ENCODE assay signal across 11 cellular contexts in the genomic region with DNA sequence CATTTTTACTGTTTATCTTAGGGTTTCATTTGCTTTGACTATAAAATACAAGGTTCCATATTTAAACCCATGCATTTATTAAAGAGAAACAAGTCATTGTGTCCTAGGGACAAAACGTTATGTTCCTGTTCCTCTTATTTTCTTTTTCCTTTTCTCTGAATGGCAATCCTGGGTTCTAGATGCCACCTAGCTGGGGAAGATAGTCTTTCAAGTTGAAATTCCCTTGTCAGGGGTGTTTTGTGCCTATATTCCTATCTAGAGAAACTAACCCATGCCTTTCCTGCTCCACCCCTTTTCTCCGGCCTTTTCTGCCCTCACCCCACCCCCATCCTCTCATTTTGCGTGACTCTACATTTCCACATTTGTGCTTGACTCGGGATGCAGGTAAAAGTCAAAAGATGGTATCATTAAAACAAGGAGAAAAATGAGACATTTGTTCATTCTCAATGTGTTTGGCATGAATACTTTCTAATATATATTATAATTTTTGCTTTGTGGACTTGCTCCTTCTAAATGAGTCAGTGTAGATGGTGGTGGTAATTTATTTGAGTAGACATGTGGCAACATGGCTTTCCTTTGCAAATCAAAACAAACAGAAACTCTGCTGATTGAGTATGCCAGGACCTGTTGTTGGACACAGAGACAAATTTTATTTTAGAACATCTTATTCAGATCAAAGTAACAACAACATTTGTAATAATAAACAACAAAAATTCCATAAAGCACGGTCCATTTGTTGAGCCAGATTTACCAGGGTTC. TPM values are rescaled to one million over a fixed set of nuclear protein-coding genes. Genes with fewer than 3 reads are reported as not detected.
DNase-seq lines count a peak whose midpoint lies in the region; ATAC-seq and TF ChIP-seq lines count a peak whose summit lies in the region.
"Had no signal": no experiment of that assay in that cellular context is flagged by ENCODE, and none has a peak within 500 bp of the region (broad histone marks: within the 10 kb centered on the region; RNA-seq: fewer than 3 reads in every experiment).

No MANE protein-coding gene starts in this region.

- peaks cover 5 to 6% of the 10 kb centered on the region in 2 donors for H3K9me3 Mint-ChIP-seq in natural killer cell

- H3K4me3 ChIP-seq in AG09309 (ENCODE audit: control insufficient read depth, low read depth, low read length) (no peak overlapping the region), PC-9 (no peak overlapping the region), Peyer's patch (no peak overlapping the region), OCI-LY7 (ENCODE audit: low read depth, low read length, poor library complexity, severe bottlenecking) (no peak overlapping the region)

- CTCF ChIA-PET in PC-9 (lab: Charles Lee) (no interaction called here), OCI-LY7 (lab: Charles Lee; ENCODE audit: unreplicated experiment) (no interaction called here)

- H4K20me1 ChIP-seq in PC-9 (ENCODE audit: insufficient read depth) = no peaks in the 10 kb centered on the region
- H4K20me1 ChIP-seq in OCI-LY7 (ENCODE audit: insufficient read depth, low read length) = no peaks in the 10 kb centered on the region

- no peaks in the 10 kb centered on the region for H3K9me3 ChIP-seq in PC-9 (ENCODE audit: insufficient read depth, low read depth)
- H3K9me3 ChIP-seq in Peyer's patch = no peaks in the 10 kb centered on the region
- H3K9me3 ChIP-seq in OCI-LY7 (ENCODE audit: low read length) = no peaks in the 10 kb centered on the region

- H3K9me2 ChIP-seq in PC-9 (ENCODE audit: insufficient read depth) (no peaks in the 10 kb centered on the region; the same call in 1 of the 2 replicates), OCI-LY7 (ENCODE audit: insufficient read depth, low read length) (no peaks in the 10 kb centered on the region)

- DNase-seq in AG09309 (ENCODE audit: low read depth) (no peak), M059J (ENCODE audit: low read depth) (peak; percentile 26), epithelial cell of prostate (ENCODE audit: low read depth, low spot score) (peak; percentile 12), medulla oblongata (ENCODE audit: extremely low spot score) (peak; percentile 80), PC-9 (no peak), Peyer's patch (no peak), natural killer cell (no peak), OCI-LY7 (ENCODE audit: low spot score) (no peak)
- DNase-seq: activated effector memory CD4-positive, alpha-beta T cell treated with anti-CD3 and anti-CD28 coated beads, Interleukin-2, amount 50 U/mL, for 16 hours; Calu3; NCI-H1436 treated with DMSO at 0.1 percent for 48 hours had no signal

- no peak overlapping the region for H3K4me3 Mint-ChIP-seq in natural killer cell

- H3K4me1 Mint-ChIP-seq in natural killer cell = no peaks in the 10 kb centered on the region

- H3K27ac Mint-ChIP-seq in natural killer cell = no peak overlapping the region

- intact Hi-C loops in PC-9 (cut with micrococcal nuclease; ENCODE audit: unreplicated experiment) = no loop called here
- intact Hi-C loops in natural killer cell (cut with micrococcal nuclease) = no loop called here
- intact Hi-C loops in OCI-LY7 (cut with micrococcal nuclease; ENCODE audit: unreplicated experiment) = no loop called here

- H3K27me3 ChIP-seq in PC-9 (ENCODE audit: insufficient read depth, low read depth) (no peaks in the 10 kb centered on the region), Peyer's patch (no peaks in the 10 kb centered on the region)

- H3K36me3 Mint-ChIP-seq in natural killer cell = no peaks in the 10 kb centered on the region

- H3K79me2 ChIP-seq in PC-9 (ENCODE audit: low read depth) (no peaks in the 10 kb centered on the region), OCI-LY7 (ENCODE audit: insufficient read depth, low read depth, low read length) (no peaks in the 10 kb centered on the region)

- H3K36me3 ChIP-seq in PC-9 (ENCODE audit: low read depth) (no peaks in the 10 kb centered on the region), Peyer's patch (no peaks in the 10 kb centered on the region), OCI-LY7 (ENCODE audit: insufficient read depth, low read length) (no peaks in the 10 kb centered on the region)

- BruUV-seq in PC-9 (replicated peaks; lab: Mats Ljungman, UMichigan) = no TSS peak
- BruUV-seq in OCI-LY7 (replicated peaks; lab: Mats Ljungman, UMichigan) = no TSS peak

- no peak for TF ChIP-seq POLR2A in Peyer's patch (IDR thresholded peaks at IDR 0.05)

- POLR2A ChIA-PET in PC-9 (lab: Charles Lee; ENCODE audit: unreplicated experiment) (no interaction called here), OCI-LY7 (lab: Charles Lee) (interaction anchor here (0.6 kb wide), 1 partner anchor 392 kb away, joined by 4 read pairs; no protein-coding TSS in a partner anchor)

- peaks cover 20% of the 10 kb centered on the region for H3F3A ChIP-seq in PC-9 (ENCODE audit: insufficient read depth, low read depth)

- H3K27me3 Mint-ChIP-seq in natural killer cell (ENCODE audit: low read depth in 2 of 2) = peaks cover 0 to 5% of the 10 kb centered on the region in 2 donors

- H3K4me1 ChIP-seq in PC-9 (replicated peaks; ENCODE audit: insufficient read depth) = peaks cover 25% of the 10 kb centered on the region
- no peaks in the 10 kb centered on the region for H3K4me1 ChIP-seq in Peyer's patch
- H3K4me1 ChIP-seq in OCI-LY7 (ENCODE audit: insufficient read depth, low read length, poor library complexity, severe bottlenecking) = no peaks in the 10 kb centered on the region

- H3K27ac ChIP-seq in epithelial cell of prostate (peak overlapping the region; percentile 4), PC-9 (no peak overlapping the region), Peyer's patch (no peak overlapping the region), OCI-LY7 (ENCODE audit: low read depth, low read length, poor library complexity, severe bottlenecking) (no peak overlapping the region)

- TF ChIP-seq CTCF in AG09309 (IDR thresholded peaks at IDR 0.05; ENCODE audit: control insufficient read depth, insufficient read depth, low read depth, low read length, missing control alignments) = peak; percentile 35
- no peak for TF ChIP-seq CTCF in PC-9 (conservative IDR thresholded peaks at IDR 0.05)
- TF ChIP-seq CTCF in Peyer's patch (IDR thresholded peaks at IDR 0.05) = peak in 3 of 6 experiments; percentile 47 to 62 (median 48)
- TF ChIP-seq CTCF in natural killer cell (IDR thresholded peaks at IDR 0.05) = no peak
- no peak for TF ChIP-seq CTCF in OCI-LY7 (conservative IDR thresholded peaks at IDR 0.05; ENCODE audit: low read length)

- H3K4me2 ChIP-seq in PC-9 = no peak overlapping the region
- no peak overlapping the region for H3K4me2 ChIP-seq in OCI-LY7 (ENCODE audit: low read length)

- no peak for ATAC-seq in natural killer cell

- H2AFZ ChIP-seq in PC-9 = no peak overlapping the region
- no peak overlapping the region for H2AFZ ChIP-seq in OCI-LY7 (ENCODE audit: low read length)

RNA-seq across cellular contexts. Expression of a gene that starts 26.8 kb away (rescaled TPM):
- 6.6 and 9.4 TPM in 2 replicates for total RNA-seq in M059J (2014; rRNA removed; shearing (Covaris generic))
- total RNA-seq in PC-9 (2021) (13.9 and 19.6 TPM in 2 replicates), Peyer's patch (10 to 100 TPM in 3 of 4 donors, 1 to 10 TPM in 1; 9.5 to 33.9 (median 30.3) TPM), natural killer cell (not detected), OCI-LY7 (2022) (0.48 and 0.57 TPM in 2 replicates)
- total RNA-seq in OCI-LY7 (2014; rRNA removed; shearing (Covaris generic)) = 0.39 TPM in 1 of 2 replicates, not detected in the other

Comparison
In these comparisons a context has a peak if more than half of its experiments do, and no peak if none do; other contexts are left out.
1. DNase-seq: peak in M059J (single experiment), epithelial cell of prostate (single experiment) and medulla oblongata (single experiment); none in AG09309 (single experiment), PC-9 (0 of 2), Peyer's patch (0 of 3), natural killer cell (single experiment) and OCI-LY7 (single experiment).